Comparison of ENCODE assay signal across 1 cellular context in genomic region chr18:54251606-54252400, GRCh38.
TF ChIP-seq lines count a peak whose summit lies in the region.

No MANE protein-coding gene starts in this region.

TF ChIP-seq in GM23338, 12 proteins besides CTCF, POLR2A, EP300 and RAD21 (continued from another document):
- TF ChIP-seq, protein P1, sequence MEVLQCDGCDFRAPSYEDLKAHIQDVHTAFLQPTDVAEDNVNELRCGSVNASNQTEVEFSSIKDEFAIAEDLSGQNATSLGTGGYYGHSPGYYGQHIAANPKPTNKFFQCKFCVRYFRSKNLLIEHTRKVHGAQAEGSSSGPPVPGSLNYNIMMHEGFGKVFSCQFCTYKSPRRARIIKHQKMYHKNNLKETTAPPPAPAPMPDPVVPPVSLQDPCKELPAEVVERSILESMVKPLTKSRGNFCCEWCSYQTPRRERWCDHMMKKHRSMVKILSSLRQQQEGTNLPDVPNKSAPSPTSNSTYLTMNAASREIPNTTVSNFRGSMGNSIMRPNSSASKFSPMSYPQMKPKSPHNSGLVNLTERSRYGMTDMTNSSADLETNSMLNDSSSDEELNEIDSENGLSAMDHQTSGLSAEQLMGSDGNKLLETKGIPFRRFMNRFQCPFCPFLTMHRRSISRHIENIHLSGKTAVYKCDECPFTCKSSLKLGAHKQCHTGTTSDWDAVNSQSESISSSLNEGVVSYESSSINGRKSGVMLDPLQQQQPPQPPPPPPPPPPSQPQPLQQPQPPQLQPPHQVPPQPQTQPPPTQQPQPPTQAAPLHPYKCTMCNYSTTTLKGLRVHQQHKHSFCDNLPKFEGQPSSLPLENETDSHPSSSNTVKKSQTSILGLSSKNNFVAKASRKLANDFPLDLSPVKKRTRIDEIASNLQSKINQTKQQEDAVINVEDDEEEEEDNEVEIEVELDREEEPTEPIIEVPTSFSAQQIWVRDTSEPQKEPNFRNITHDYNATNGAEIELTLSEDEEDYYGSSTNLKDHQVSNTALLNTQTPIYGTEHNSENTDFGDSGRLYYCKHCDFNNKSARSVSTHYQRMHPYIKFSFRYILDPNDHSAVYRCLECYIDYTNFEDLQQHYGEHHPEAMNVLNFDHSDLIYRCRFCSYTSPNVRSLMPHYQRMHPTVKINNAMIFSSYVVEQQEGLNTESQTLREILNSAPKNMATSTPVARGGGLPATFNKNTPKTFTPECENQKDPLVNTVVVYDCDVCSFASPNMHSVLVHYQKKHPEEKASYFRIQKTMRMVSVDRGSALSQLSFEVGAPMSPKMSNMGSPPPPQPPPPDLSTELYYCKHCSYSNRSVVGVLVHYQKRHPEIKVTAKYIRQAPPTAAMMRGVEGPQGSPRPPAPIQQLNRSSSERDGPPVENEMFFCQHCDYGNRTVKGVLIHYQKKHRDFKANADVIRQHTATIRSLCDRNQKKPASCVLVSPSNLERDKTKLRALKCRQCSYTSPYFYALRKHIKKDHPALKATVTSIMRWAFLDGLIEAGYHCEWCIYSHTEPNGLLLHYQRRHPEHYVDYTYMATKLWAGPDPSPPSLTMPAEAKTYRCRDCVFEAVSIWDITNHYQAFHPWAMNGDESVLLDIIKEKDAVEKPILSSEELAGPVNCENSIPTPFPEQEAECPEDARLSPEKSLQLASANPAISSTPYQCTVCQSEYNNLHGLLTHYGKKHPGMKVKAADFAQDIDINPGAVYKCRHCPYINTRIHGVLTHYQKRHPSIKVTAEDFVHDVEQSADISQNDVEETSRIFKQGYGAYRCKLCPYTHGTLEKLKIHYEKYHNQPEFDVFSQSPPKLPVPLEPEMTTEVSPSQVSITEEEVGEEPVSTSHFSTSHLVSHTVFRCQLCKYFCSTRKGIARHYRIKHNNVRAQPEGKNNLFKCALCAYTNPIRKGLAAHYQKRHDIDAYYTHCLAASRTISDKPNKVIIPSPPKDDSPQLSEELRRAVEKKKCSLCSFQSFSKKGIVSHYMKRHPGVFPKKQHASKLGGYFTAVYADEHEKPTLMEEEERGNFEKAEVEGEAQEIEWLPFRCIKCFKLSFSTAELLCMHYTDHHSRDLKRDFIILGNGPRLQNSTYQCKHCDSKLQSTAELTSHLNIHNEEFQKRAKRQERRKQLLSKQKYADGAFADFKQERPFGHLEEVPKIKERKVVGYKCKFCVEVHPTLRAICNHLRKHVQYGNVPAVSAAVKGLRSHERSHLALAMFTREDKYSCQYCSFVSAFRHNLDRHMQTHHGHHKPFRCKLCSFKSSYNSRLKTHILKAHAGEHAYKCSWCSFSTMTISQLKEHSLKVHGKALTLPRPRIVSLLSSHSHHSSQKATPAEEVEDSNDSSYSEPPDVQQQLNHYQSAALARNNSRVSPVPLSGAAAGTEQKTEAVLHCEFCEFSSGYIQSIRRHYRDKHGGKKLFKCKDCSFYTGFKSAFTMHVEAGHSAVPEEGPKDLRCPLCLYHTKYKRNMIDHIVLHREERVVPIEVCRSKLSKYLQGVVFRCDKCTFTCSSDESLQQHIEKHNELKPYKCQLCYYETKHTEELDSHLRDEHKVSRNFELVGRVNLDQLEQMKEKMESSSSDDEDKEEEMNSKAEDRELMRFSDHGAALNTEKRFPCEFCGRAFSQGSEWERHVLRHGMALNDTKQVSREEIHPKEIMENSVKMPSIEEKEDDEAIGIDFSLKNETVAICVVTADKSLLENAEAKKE (CRISPR knock-in tag; IDR thresholded peaks at IDR 0.05), result no peak
- TF ChIP-seq STAT1 (IDR thresholded peaks at IDR 0.05; ENCODE audit: unreplicated experiment) (no peak), NANOG (IDR thresholded peaks at IDR 0.05; ENCODE audit: borderline replicate concordance) (no peak), POLR2AphosphoS5 (IDR thresholded peaks at IDR 0.05; ENCODE audit: low read depth) (no peak), REST (IDR thresholded peaks at IDR 0.05; ENCODE audit: unreplicated experiment) (no peak), EZH2 (IDR thresholded peaks at IDR 0.05; ENCODE audit: low read depth, unreplicated experiment) (no peak), CREB1 (CRISPR knock-in tag; IDR thresholded peaks at IDR 0.05; ENCODE audit: low read depth) (no peak)
